ENCODE assay signal across 28 cellular contexts in the genomic region with DNA sequence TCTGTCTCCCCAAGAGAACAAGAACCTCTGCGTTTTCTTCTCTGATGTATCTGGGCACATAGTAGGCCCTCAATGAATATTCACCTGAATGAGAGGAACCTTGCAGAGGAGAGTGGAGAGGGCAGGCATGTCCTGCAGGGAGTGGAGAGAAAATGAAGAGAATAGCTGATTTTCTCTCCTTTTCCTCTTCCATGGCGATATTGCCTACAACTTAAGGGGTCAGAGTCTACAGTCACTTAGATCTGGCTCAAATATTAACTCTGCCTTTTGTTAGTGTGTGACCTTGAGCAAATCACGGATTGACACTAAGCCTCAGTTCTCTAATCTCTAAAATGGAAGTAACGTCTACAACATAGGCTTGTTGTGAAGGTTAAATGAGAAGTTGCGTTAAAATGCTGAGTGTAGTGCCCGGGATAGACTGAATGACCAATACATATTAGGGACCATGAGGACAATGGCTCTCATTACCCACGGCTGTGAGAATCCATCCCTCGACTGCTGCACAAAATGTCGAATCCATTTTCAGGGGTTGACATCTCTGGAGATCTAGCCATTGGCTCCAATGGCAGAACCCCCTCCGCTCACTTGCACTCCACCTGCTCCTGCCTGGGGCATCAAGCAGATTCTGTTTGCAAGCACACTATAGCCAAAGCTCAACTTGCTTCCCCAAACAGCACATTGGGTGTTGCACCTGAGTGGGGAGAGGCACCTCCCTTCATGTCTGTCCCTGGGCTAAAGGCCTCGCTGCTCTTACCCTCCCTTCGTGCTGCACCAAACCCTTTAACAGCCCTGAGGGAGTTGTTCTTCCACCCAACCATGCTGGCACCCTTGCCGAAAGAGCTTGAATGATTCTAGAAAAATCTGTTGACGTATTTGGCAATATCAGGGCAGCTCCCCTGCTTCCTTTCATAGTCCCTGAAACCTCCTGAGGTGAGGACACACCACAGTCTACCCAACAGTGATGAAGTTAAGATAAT.
"Had no signal": no experiment of that assay in that cellular context is flagged by ENCODE, and none has a peak within 500 bp of the region (broad histone marks: within the 10 kb centered on the region; RNA-seq: fewer than 3 reads in every experiment).

No MANE protein-coding gene starts in this region.

- ATAC-seq: esophagus mucosa; lower lobe of right lung; sciatic nerve; stimulated activated effector memory CD8-positive, alpha-beta T cell treated with anti-CD3 and anti-CD28 coated beads, Interleukin-12 subunit alpha, Interleukin-12 subunit beta, amount 100 ng/mL, for 72 hours; upper lobe of right lung had no signal

- H3K4me1 ChIP-seq: breast epithelium had no signal

- DNase-seq: activated CD4-positive, alpha-beta memory T cell treated with anti-CD3 and anti-CD28 coated beads, Interleukin-2, amount 10 ng/mL, durations not matched to agents 7 days and 5 days; activated CD4-positive, alpha-beta T cell treated with anti-CD3 and anti-CD28 coated beads, Interleukin-2, amount 10 ng/mL, durations not matched to agents 7 days and 5 days; activated CD4-positive, CD25-positive, alpha-beta regulatory T cell treated with anti-CD3 and anti-CD28 coated beads, Interleukin-2, amount 50 U/mL, for 72 hours; activated CD8-positive, alpha-beta memory T cell treated with anti-CD3 and anti-CD28 coated beads, Interleukin-2, amount 50 U/mL, for 48 hours; activated T-cell treated with anti-CD3 and anti-CD28 coated beads, Interleukin-2, amount 50 U/mL, for 24 hours; central memory CD4-positive, alpha-beta T cell; endodermal cell; foreskin fibroblast; hypothalamus; immature natural killer cell; lower lobe of right lung; mesendoderm; stimulated activated CD4-positive, alpha-beta T cell treated with anti-CD3 and anti-CD28 coated beads, Interleukin-12 subunit alpha, Interleukin-12 subunit beta, amount 100 ng/mL, for 4 hours; stimulated activated CD4-positive, alpha-beta T cell treated with anti-CD3 and anti-CD28 coated beads, Interleukin-4, amount 100 ng/mL, for 1 hour; stomach; T-helper 9 cell; thyroid gland; upper lobe of right lung had no signal

- H3K4me3 ChIP-seq: breast epithelium, lower lobe of right lung, skin epidermis, stomach, thyroid gland, upper lobe of right lung had no signal

- H3K27ac Mint-ChIP-seq: activated CD4-positive, alpha-beta memory T cell treated with anti-CD3 and anti-CD28 coated beads, Interleukin-2, amount 10 ng/mL, durations not matched to agents 7 days and 5 days; activated CD4-positive, alpha-beta T cell treated with anti-CD3 and anti-CD28 coated beads, Interleukin-2, amount 10 ng/mL, durations not matched to agents 7 days and 5 days; activated naive CD4-positive, alpha-beta T cell treated with anti-CD3 and anti-CD28 coated beads, Interleukin-2, amount 50 U/mL, for 24 hours; activated T-cell treated with anti-CD3 and anti-CD28 coated beads, Interleukin-2, amount 50 U/mL, for 24 hours; endodermal cell; immature natural killer cell; natural killer cell treated with Interleukin-12 subunit alpha and Interleukin-12 subunit beta and Interleukin-15 and Interleukin-18, amount 100 ng/mL, for 72 hours; stimulated activated effector memory CD8-positive, alpha-beta T cell treated with anti-CD3 and anti-CD28 coated beads, Interleukin-12 subunit alpha, Interleukin-12 subunit beta, amount 100 ng/mL, for 72 hours had no signal

- H3K9me3 Mint-ChIP-seq: activated CD4-positive, alpha-beta memory T cell treated with anti-CD3 and anti-CD28 coated beads, Interleukin-2, amount 10 ng/mL, durations not matched to agents 7 days and 5 days; activated CD4-positive, alpha-beta T cell treated with anti-CD3 and anti-CD28 coated beads, Interleukin-2, amount 10 ng/mL, durations not matched to agents 7 days and 5 days; activated naive CD4-positive, alpha-beta T cell treated with anti-CD3 and anti-CD28 coated beads, Interleukin-2, amount 50 U/mL, for 24 hours; activated T-cell treated with anti-CD3 and anti-CD28 coated beads, Interleukin-2, amount 50 U/mL, for 24 hours; endodermal cell; immature natural killer cell; natural killer cell treated with Interleukin-12 subunit alpha and Interleukin-12 subunit beta and Interleukin-15 and Interleukin-18, amount 100 ng/mL, for 72 hours; stimulated activated effector memory CD8-positive, alpha-beta T cell treated with anti-CD3 and anti-CD28 coated beads, Interleukin-12 subunit alpha, Interleukin-12 subunit beta, amount 100 ng/mL, for 72 hours had no signal

- H3K27me3 Mint-ChIP-seq: activated CD4-positive, alpha-beta memory T cell treated with anti-CD3 and anti-CD28 coated beads, Interleukin-2, amount 10 ng/mL, durations not matched to agents 7 days and 5 days; activated CD4-positive, alpha-beta T cell treated with anti-CD3 and anti-CD28 coated beads, Interleukin-2, amount 10 ng/mL, durations not matched to agents 7 days and 5 days; activated naive CD4-positive, alpha-beta T cell treated with anti-CD3 and anti-CD28 coated beads, Interleukin-2, amount 50 U/mL, for 24 hours; activated T-cell treated with anti-CD3 and anti-CD28 coated beads, Interleukin-2, amount 50 U/mL, for 24 hours; natural killer cell treated with Interleukin-12 subunit alpha and Interleukin-12 subunit beta and Interleukin-15 and Interleukin-18, amount 100 ng/mL, for 72 hours had no signal

- H3K27me3 ChIP-seq: breast epithelium, neutrophil, stomach, thyroid gland, upper lobe of right lung had no signal

- H3K9me3 ChIP-seq: breast epithelium, lower lobe of right lung, neutrophil, stomach, thyroid gland, upper lobe of right lung had no signal

- H3K4me3 Mint-ChIP-seq: activated CD4-positive, alpha-beta memory T cell treated with anti-CD3 and anti-CD28 coated beads, Interleukin-2, amount 10 ng/mL, durations not matched to agents 7 days and 5 days; activated CD4-positive, alpha-beta T cell treated with anti-CD3 and anti-CD28 coated beads, Interleukin-2, amount 10 ng/mL, durations not matched to agents 7 days and 5 days; activated naive CD4-positive, alpha-beta T cell treated with anti-CD3 and anti-CD28 coated beads, Interleukin-2, amount 50 U/mL, for 24 hours; activated T-cell treated with anti-CD3 and anti-CD28 coated beads, Interleukin-2, amount 50 U/mL, for 24 hours; endodermal cell; immature natural killer cell; natural killer cell treated with Interleukin-12 subunit alpha and Interleukin-12 subunit beta and Interleukin-15 and Interleukin-18, amount 100 ng/mL, for 72 hours; stimulated activated effector memory CD8-positive, alpha-beta T cell treated with anti-CD3 and anti-CD28 coated beads, Interleukin-12 subunit alpha, Interleukin-12 subunit beta, amount 100 ng/mL, for 72 hours had no signal

- H3K27ac ChIP-seq: breast epithelium, lower lobe of right lung, neutrophil, skin epidermis, stomach, thyroid gland, upper lobe of right lung, WERI-Rb-1 had no signal

- H3K36me3 ChIP-seq: breast epithelium, neutrophil, thyroid gland had no signal

- FAIRE-seq: TTC549 had no signal
